Comparison of ENCODE assay signal across 1 cellular context in the genomic region with DNA sequence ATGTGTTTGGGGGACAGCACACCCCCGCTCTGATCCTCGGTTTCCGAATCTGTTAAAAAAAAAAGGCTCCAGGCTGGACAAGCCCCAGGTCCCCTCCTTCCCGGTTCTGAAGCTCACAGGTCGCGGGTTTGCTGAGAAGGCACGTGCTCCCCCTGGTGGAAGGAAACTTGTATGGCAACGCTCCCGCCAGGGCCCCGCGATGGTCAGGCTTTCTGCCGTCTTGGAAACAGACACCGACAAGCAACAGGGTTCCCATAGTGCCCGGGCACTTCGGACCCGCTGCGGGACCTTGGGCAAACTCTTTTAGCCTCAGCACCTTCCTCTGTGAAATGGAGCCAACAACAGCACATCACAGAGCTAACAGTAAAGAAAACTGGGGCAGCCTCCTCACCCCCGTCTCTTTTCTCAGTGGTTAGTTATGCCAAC.
A peak's percentile ranks its signal among the peaks of the same experiment; 100 is the strongest.
TF ChIP-seq lines count a peak whose summit lies in the region.

No MANE protein-coding gene starts in this region.

TF ChIP-seq in HepG2, 621 proteins besides CTCF, POLR2A, EP300 and RAD21 (continued from another document):
- TF ChIP-seq, protein P1, sequence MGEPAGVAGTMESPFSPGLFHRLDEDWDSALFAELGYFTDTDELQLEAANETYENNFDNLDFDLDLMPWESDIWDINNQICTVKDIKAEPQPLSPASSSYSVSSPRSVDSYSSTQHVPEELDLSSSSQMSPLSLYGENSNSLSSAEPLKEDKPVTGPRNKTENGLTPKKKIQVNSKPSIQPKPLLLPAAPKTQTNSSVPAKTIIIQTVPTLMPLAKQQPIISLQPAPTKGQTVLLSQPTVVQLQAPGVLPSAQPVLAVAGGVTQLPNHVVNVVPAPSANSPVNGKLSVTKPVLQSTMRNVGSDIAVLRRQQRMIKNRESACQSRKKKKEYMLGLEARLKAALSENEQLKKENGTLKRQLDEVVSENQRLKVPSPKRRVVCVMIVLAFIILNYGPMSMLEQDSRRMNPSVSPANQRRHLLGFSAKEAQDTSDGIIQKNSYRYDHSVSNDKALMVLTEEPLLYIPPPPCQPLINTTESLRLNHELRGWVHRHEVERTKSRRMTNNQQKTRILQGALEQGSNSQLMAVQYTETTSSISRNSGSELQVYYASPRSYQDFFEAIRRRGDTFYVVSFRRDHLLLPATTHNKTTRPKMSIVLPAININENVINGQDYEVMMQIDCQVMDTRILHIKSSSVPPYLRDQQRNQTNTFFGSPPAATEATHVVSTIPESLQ (CRISPR knock-in tag; conservative IDR thresholded peaks at IDR 0.05) = no peak
- TF ChIP-seq BHLHE40 (IDR thresholded peaks at IDR 0.05; ENCODE audit: low read length) = peak; percentile 29; the same call in 1 of the 2 replicates
- peak; percentile 38 for TF ChIP-seq RBM39 (IDR thresholded peaks at IDR 0.05; ENCODE audit: low read depth, low read length, poor library complexity, severe bottlenecking)
- TF ChIP-seq ZBTB42 (CRISPR knock-in tag; IDR thresholded peaks at IDR 0.05) = no peak
- no peak for TF ChIP-seq ZNF530 (CRISPR knock-in tag; IDR thresholded peaks at IDR 0.05; ENCODE audit: low read depth)
- no peak for TF ChIP-seq RXRB (CRISPR knock-in tag; IDR thresholded peaks at IDR 0.05; ENCODE audit: borderline replicate concordance)
- peak; percentile 59; the same call in 1 of the 2 replicates for TF ChIP-seq NRL (CRISPR knock-in tag; IDR thresholded peaks at IDR 0.05; ENCODE audit: borderline replicate concordance)
- peak; percentile 41; the same call in 1 of the 2 replicates for TF ChIP-seq ZNF777 (CRISPR knock-in tag; IDR thresholded peaks at IDR 0.05)
- peak; percentile 37; the same call in 1 of the 2 replicates for TF ChIP-seq KDM2A (CRISPR knock-in tag; IDR thresholded peaks at IDR 0.05; ENCODE audit: borderline replicate concordance, low read depth)
- TF ChIP-seq SP1 (IDR thresholded peaks at IDR 0.05) = no peak
- no peak for TF ChIP-seq SP1 (CRISPR knock-in tag; IDR thresholded peaks at IDR 0.05)
- no peak for TF ChIP-seq RXRA (CRISPR knock-in tag; IDR thresholded peaks at IDR 0.05)
- 0 out of 2 replicates have a peak, but pooled peaks have one; percentile 89 for TF ChIP-seq MTF2 (CRISPR knock-in tag; IDR thresholded peaks at IDR 0.05; ENCODE audit: borderline replicate concordance)
- peak; percentile 78 for TF ChIP-seq STAG1 (CRISPR knock-in tag; IDR thresholded peaks at IDR 0.05)
- TF ChIP-seq, protein P2, sequence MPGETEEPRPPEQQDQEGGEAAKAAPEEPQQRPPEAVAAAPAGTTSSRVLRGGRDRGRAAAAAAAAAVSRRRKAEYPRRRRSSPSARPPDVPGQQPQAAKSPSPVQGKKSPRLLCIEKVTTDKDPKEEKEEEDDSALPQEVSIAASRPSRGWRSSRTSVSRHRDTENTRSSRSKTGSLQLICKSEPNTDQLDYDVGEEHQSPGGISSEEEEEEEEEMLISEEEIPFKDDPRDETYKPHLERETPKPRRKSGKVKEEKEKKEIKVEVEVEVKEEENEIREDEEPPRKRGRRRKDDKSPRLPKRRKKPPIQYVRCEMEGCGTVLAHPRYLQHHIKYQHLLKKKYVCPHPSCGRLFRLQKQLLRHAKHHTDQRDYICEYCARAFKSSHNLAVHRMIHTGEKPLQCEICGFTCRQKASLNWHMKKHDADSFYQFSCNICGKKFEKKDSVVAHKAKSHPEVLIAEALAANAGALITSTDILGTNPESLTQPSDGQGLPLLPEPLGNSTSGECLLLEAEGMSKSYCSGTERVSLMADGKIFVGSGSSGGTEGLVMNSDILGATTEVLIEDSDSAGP (CRISPR knock-in tag; IDR thresholded peaks at IDR 0.05; ENCODE audit: borderline replicate concordance) = 0 out of 2 replicates have a peak, but pooled peaks have one; percentile 33
- no peak for TF ChIP-seq CREB1 (IDR thresholded peaks at IDR 0.05)
- no peak for TF ChIP-seq CREB1 (CRISPR knock-in tag; IDR thresholded peaks at IDR 0.05)
- TF ChIP-seq ZNF274 (CRISPR knock-in tag; IDR thresholded peaks at IDR 0.05) = 0 out of 2 replicates have a peak, but pooled peaks have one; percentile 21
- no peak for TF ChIP-seq BORCS8-MEF2B (CRISPR knock-in tag; IDR thresholded peaks at IDR 0.05)
- TF ChIP-seq, protein P3, sequence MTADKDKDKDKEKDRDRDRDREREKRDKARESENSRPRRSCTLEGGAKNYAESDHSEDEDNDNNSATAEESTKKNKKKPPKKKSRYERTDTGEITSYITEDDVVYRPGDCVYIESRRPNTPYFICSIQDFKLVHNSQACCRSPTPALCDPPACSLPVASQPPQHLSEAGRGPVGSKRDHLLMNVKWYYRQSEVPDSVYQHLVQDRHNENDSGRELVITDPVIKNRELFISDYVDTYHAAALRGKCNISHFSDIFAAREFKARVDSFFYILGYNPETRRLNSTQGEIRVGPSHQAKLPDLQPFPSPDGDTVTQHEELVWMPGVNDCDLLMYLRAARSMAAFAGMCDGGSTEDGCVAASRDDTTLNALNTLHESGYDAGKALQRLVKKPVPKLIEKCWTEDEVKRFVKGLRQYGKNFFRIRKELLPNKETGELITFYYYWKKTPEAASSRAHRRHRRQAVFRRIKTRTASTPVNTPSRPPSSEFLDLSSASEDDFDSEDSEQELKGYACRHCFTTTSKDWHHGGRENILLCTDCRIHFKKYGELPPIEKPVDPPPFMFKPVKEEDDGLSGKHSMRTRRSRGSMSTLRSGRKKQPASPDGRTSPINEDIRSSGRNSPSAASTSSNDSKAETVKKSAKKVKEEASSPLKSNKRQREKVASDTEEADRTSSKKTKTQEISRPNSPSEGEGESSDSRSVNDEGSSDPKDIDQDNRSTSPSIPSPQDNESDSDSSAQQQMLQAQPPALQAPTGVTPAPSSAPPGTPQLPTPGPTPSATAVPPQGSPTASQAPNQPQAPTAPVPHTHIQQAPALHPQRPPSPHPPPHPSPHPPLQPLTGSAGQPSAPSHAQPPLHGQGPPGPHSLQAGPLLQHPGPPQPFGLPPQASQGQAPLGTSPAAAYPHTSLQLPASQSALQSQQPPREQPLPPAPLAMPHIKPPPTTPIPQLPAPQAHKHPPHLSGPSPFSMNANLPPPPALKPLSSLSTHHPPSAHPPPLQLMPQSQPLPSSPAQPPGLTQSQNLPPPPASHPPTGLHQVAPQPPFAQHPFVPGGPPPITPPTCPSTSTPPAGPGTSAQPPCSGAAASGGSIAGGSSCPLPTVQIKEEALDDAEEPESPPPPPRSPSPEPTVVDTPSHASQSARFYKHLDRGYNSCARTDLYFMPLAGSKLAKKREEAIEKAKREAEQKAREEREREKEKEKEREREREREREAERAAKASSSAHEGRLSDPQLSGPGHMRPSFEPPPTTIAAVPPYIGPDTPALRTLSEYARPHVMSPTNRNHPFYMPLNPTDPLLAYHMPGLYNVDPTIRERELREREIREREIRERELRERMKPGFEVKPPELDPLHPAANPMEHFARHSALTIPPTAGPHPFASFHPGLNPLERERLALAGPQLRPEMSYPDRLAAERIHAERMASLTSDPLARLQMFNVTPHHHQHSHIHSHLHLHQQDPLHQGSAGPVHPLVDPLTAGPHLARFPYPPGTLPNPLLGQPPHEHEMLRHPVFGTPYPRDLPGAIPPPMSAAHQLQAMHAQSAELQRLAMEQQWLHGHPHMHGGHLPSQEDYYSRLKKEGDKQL (CRISPR knock-in tag; IDR thresholded peaks at IDR 0.05; ENCODE audit: low read depth) = no peak
- TF ChIP-seq, protein P4, sequence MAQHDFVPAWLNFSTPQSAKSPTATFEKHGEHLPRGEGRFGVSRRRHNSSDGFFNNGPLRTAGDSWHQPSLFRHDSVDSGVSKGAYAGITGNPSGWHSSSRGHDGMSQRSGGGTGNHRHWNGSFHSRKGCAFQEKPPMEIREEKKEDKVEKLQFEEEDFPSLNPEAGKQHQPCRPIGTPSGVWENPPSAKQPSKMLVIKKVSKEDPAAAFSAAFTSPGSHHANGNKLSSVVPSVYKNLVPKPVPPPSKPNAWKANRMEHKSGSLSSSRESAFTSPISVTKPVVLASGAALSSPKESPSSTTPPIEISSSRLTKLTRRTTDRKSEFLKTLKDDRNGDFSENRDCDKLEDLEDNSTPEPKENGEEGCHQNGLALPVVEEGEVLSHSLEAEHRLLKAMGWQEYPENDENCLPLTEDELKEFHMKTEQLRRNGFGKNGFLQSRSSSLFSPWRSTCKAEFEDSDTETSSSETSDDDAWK (CRISPR knock-in tag; IDR thresholded peaks at IDR 0.05) = no peak
- peak; percentile 25; the same call in 1 of the 2 replicates for TF ChIP-seq FOXC1 (CRISPR knock-in tag; IDR thresholded peaks at IDR 0.05; ENCODE audit: borderline replicate concordance)
- TF ChIP-seq XRCC5 (optimal IDR thresholded peaks at IDR 0.05; ENCODE audit: low read length) = peak; percentile 72
- TF ChIP-seq SALL2 (CRISPR knock-in tag; IDR thresholded peaks at IDR 0.05) = no peak
- TF ChIP-seq, protein P5, sequence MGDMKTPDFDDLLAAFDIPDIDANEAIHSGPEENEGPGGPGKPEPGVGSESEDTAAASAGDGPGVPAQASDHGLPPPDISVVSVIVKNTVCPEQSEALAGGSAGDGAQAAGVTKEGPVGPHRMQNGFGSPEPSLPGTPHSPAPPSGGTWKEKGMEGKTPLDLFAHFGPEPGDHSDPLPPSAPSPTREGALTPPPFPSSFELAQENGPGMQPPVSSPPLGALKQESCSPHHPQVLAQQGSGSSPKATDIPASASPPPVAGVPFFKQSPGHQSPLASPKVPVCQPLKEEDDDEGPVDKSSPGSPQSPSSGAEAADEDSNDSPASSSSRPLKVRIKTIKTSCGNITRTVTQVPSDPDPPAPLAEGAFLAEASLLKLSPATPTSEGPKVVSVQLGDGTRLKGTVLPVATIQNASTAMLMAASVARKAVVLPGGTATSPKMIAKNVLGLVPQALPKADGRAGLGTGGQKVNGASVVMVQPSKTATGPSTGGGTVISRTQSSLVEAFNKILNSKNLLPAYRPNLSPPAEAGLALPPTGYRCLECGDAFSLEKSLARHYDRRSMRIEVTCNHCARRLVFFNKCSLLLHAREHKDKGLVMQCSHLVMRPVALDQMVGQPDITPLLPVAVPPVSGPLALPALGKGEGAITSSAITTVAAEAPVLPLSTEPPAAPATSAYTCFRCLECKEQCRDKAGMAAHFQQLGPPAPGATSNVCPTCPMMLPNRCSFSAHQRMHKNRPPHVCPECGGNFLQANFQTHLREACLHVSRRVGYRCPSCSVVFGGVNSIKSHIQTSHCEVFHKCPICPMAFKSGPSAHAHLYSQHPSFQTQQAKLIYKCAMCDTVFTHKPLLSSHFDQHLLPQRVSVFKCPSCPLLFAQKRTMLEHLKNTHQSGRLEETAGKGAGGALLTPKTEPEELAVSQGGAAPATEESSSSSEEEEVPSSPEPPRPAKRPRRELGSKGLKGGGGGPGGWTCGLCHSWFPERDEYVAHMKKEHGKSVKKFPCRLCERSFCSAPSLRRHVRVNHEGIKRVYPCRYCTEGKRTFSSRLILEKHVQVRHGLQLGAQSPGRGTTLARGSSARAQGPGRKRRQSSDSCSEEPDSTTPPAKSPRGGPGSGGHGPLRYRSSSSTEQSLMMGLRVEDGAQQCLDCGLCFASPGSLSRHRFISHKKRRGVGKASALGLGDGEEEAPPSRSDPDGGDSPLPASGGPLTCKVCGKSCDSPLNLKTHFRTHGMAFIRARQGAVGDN (CRISPR knock-in tag; IDR thresholded peaks at IDR 0.05) = peak; percentile 34; the same call in 1 of the 2 replicates
- peak; percentile 18; the same call in 1 of the 2 replicates for TF ChIP-seq MYC (CRISPR knock-in tag; IDR thresholded peaks at IDR 0.05; ENCODE audit: borderline replicate concordance)
- no peak for TF ChIP-seq ZNF350 (CRISPR knock-in tag; IDR thresholded peaks at IDR 0.05; ENCODE audit: borderline replicate concordance, low read depth)
- TF ChIP-seq NONO (IDR thresholded peaks at IDR 0.05) = no peak
- TF ChIP-seq NONO (CRISPR knock-in tag; conservative IDR thresholded peaks at IDR 0.05) = no peak
